In the genomic region with DNA sequence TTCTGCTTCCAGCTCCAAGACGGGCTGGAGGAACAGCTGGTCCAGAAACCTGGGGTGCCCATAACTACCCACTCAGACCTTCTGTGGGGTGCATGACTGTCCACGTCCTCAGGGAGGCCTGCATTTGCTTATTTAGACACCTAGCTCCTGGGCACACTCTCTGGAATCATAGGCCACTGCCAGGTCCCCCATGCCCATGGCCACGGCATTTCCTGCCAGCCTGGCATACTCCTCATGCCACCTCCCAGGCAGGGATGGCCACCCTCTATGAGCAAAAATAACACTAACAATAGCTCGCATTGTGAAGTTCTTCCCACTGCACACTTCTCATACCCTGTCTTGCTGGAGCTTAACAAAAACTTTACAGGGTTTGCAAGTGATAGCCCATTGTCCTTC, we compare ENCODE assay signal across 33 cellular contexts.
DNase-seq lines count a peak whose midpoint lies in the region; ATAC-seq, FAIRE-seq and TF ChIP-seq lines count a peak whose summit lies in the region.
"Had no signal": no experiment of that assay in that cellular context is flagged by ENCODE, and none has a peak within 500 bp of the region (broad histone marks: within the 10 kb centered on the region; RNA-seq: fewer than 3 reads in every experiment).

No MANE protein-coding gene starts in this region.

- H2BK20ac ChIP-seq in IMR-90 (ENCODE audit: low read depth, low read length), result no peak overlapping the region

- peaks cover 4% of the 10 kb centered on the region for H3K4me1 ChIP-seq in IMR-90 (ENCODE audit: control insufficient read depth, insufficient read depth, low read length)
- H3K4me1 ChIP-seq in endodermal cell (ENCODE audit: control insufficient read depth, insufficient read depth, low read length), result no peaks in the 10 kb centered on the region
- H3K4me1 ChIP-seq in mesenchymal stem cell (ENCODE audit: control insufficient read depth, insufficient read depth, low read depth, low read length), result peaks cover 7% of the 10 kb centered on the region
- peaks cover 0 to 80% (median 70%) of the 10 kb centered on the region in 4 donors for H3K4me1 ChIP-seq in sigmoid colon
- H3K4me1 ChIP-seq: psoas muscle, vagina had no signal

- H3K27ac ChIP-seq in IMR-90 (ENCODE audit: insufficient read depth, low read length) (no peak overlapping the region), endodermal cell (ENCODE audit: low read depth, low read length) (no peak overlapping the region), mesenchymal stem cell (ENCODE audit: low read length, poor library complexity, severe bottlenecking) (no peak overlapping the region), sigmoid colon (peak overlapping the region; percentile 83 to 93 (median 88))
- H3K27ac ChIP-seq: psoas muscle, vagina had no signal

- peaks cover 9% of the 10 kb centered on the region for H3K27me3 Mint-ChIP-seq in endodermal cell (ENCODE audit: insufficient read depth)

- H2BK12ac ChIP-seq in mesenchymal stem cell (ENCODE audit: low read length in 2 of 2), result peak overlapping the region; percentile 71 to 79

- H3K36me3 Mint-ChIP-seq in endodermal cell (ENCODE audit: low read depth), result no peaks in the 10 kb centered on the region
- H3K36me3 Mint-ChIP-seq: activated naive CD8-positive, alpha-beta T cell treated with anti-CD3 and anti-CD28 coated beads, Interleukin-2, amount 10 ng/mL, durations not matched to agents 7 days and 5 days; CD8-positive, alpha-beta memory T cell; stimulated activated naive B cell treated with anti-CD40 and anti-IgM and Interleukin-4, amounts not matched to agents 10 μg/mL and 1 μg/mL and 100 μg/mL, for 72 hours had no signal

- BruUV-seq in IMR-90 (replicated peaks; lab: Mats Ljungman, UMichigan), result no TSS peak

- ATAC-seq in IMR-90 (ENCODE audit: low read depth), result peak; percentile 11; the same call in 1 of the 2 replicates
- ATAC-seq: K562; left colon; psoas muscle; stimulated activated naive B cell treated with anti-CD40 and anti-IgM and Interleukin-4, amounts not matched to agents 10 μg/mL and 1 μg/mL and 100 μg/mL, for 72 hours had no signal

- H2BK15ac ChIP-seq in IMR-90 (ENCODE audit: low read depth, low read length), result no peak overlapping the region
- H2BK15ac ChIP-seq in mesenchymal stem cell (ENCODE audit: low read depth, poor library complexity, severe bottlenecking), result peak overlapping the region; percentile 83

- intact Hi-C loops in IMR-90 (cut with micrococcal nuclease) (no loop called here), sigmoid colon (cut with DNase I) (loop anchor here (5.0 kb wide), 1 partner anchor 167 kb away; a partner anchor contains a TSS)

- no peaks in the 10 kb centered on the region for H4K20me1 ChIP-seq in IMR-90 (ENCODE audit: insufficient read depth, low read length)

- TF ChIP-seq CTCF in IMR-90 (conservative IDR thresholded peaks at IDR 0.05; ENCODE audit: low read depth, low read length) (no peak), endodermal cell (conservative IDR thresholded peaks at IDR 0.05) (no peak), sigmoid colon (IDR thresholded peaks at IDR 0.05) (no peak), GM13976 (IDR thresholded peaks at IDR 0.05; ENCODE audit: borderline replicate concordance, control extremely low read depth, extremely low read depth, insufficient read depth, missing control alignments) (no peak)

- H3K4me2 ChIP-seq in IMR-90 (ENCODE audit: low read depth, low read length) (no peak overlapping the region), mesenchymal stem cell (ENCODE audit: low read length, poor library complexity, severe bottlenecking) (no peak overlapping the region)

- CTCF ChIA-PET in IMR-90 (lab: Yijun Ruan, JAX), result no interaction called here

- H3K4me3 ChIP-seq in IMR-90 (ENCODE audit: insufficient read depth, low read depth, low read length) (no peak overlapping the region), endodermal cell (ENCODE audit: low read length) (no peak overlapping the region), mesenchymal stem cell (ENCODE audit: insufficient read depth in 1 of 2, low read depth in 1 of 2, low read length in 2 of 2) (no peak overlapping the region), sigmoid colon (peak overlapping the region in 2 of 4 donors; percentile 31 to 37)
- H3K4me3 ChIP-seq: K562, psoas muscle, vagina had no signal

- FAIRE-seq in GM19239 (lab: Jason Lieb, UNC), result no peak
- FAIRE-seq in urothelium cell line (lab: Jason Lieb, UNC), result no peak
- FAIRE-seq: frontal cortex, H54, K562 had no signal

- H4K91ac ChIP-seq in IMR-90 (ENCODE audit: insufficient read depth, low read depth, low read length) (no peak overlapping the region), mesenchymal stem cell (ENCODE audit: low read length) (peak overlapping the region; percentile 57)

- H3K4ac ChIP-seq in IMR-90 (ENCODE audit: low read depth, low read length), result no peak overlapping the region
- H3K4ac ChIP-seq in mesenchymal stem cell (ENCODE audit: low read depth in 1 of 2, low read length in 2 of 2), result peak overlapping the region; percentile 54 to 89

- H2AK9ac ChIP-seq in IMR-90 (replicated peaks; ENCODE audit: low read depth, low read length, poor library complexity), result no peak overlapping the region

- TF ChIP-seq POLR2A in IMR-90 (IDR thresholded peaks at IDR 0.05; ENCODE audit: low read depth, low read length) (no peak), sigmoid colon (IDR thresholded peaks at IDR 0.05) (no peak)

- no peaks in the 10 kb centered on the region for H3K9me1 ChIP-seq in IMR-90 (ENCODE audit: insufficient read depth, low read length)

- H2BK5ac ChIP-seq in IMR-90 (ENCODE audit: low read depth, low read length, poor library complexity, severe bottlenecking), result no peak overlapping the region
- H2BK5ac ChIP-seq in mesenchymal stem cell (ENCODE audit: low read depth, low read length, poor library complexity, severe bottlenecking), result no peak overlapping the region

- no peak overlapping the region for H2AFZ ChIP-seq in IMR-90 (replicated peaks; ENCODE audit: low read length, poor library complexity)
- H2AFZ ChIP-seq in mesenchymal stem cell (ENCODE audit: low read depth, low read length), result no peak overlapping the region

- TF ChIP-seq RAD21 in IMR-90 (IDR thresholded peaks at IDR 0.05; ENCODE audit: low read length), result no peak

- dilution Hi-C loops in IMR-90 (cut with HindIII; ENCODE audit: low sequenced_read_pairs, unreplicated experiment), result no loop called here

- H4K8ac ChIP-seq in IMR-90 (ENCODE audit: low read depth in 2 of 2, low read length in 2 of 2), result no peak overlapping the region
- H4K8ac ChIP-seq in mesenchymal stem cell (ENCODE audit: low read length), result peak overlapping the region; percentile 93

- no peak overlapping the region for H3K4me3 Mint-ChIP-seq in endodermal cell
- H3K4me3 Mint-ChIP-seq: activated naive CD8-positive, alpha-beta T cell treated with anti-CD3 and anti-CD28 coated beads, Interleukin-2, amount 10 ng/mL, durations not matched to agents 7 days and 5 days; CD8-positive, alpha-beta memory T cell; dendritic cell treated with granulocyte-macrophage colony-stimulating factor and Interleukin-4, amounts not matched to agents 40 ng/mL and 50 ng/mL, for 4 days; naive B cell; stimulated activated naive B cell treated with anti-CD40 and anti-IgM and Interleukin-4, amounts not matched to agents 10 μg/mL and 1 μg/mL and 100 μg/mL, for 72 hours had no signal

- no peak overlapping the region for H3K27ac Mint-ChIP-seq in endodermal cell
- H3K27ac Mint-ChIP-seq: activated naive CD8-positive, alpha-beta T cell treated with anti-CD3 and anti-CD28 coated beads, Interleukin-2, amount 10 ng/mL, durations not matched to agents 7 days and 5 days; CD8-positive, alpha-beta memory T cell; dendritic cell treated with granulocyte-macrophage colony-stimulating factor and Interleukin-4, amounts not matched to agents 40 ng/mL and 50 ng/mL, for 4 days; naive B cell; stimulated activated naive B cell treated with anti-CD40 and anti-IgM and Interleukin-4, amounts not matched to agents 10 μg/mL and 1 μg/mL and 100 μg/mL, for 72 hours had no signal

- no peak overlapping the region for H4K5ac ChIP-seq in IMR-90 (ENCODE audit: low read depth, low read length)

- H3K79me1 ChIP-seq in IMR-90 (ENCODE audit: low read depth in 1 of 2, low read length in 2 of 2) (no peaks in the 10 kb centered on the region), mesenchymal stem cell (replicated peaks; ENCODE audit: low read length, poor library complexity, severe bottlenecking) (no peaks in the 10 kb centered on the region)

- H2BK120ac ChIP-seq in IMR-90 (ENCODE audit: low read depth, low read length) (no peak overlapping the region; the same call in 1 of the 2 replicates), mesenchymal stem cell (ENCODE audit: low read depth, low read length) (peak overlapping the region; percentile 82)

- H3K27me3 ChIP-seq in IMR-90 (ENCODE audit: control insufficient read depth, insufficient read depth, low read length), result no peaks in the 10 kb centered on the region
- H3K27me3 ChIP-seq in endodermal cell (ENCODE audit: control insufficient read depth, insufficient read depth, low read length, poor library complexity, severe bottlenecking), result no peaks in the 10 kb centered on the region
- H3K27me3 ChIP-seq in mesenchymal stem cell (ENCODE audit: control insufficient read depth in 1 of 2, insufficient read depth in 1 of 2, low read length in 2 of 2), result no peaks in the 10 kb centered on the region
- no peaks in the 10 kb centered on the region for H3K27me3 ChIP-seq in sigmoid colon
- H3K27me3 ChIP-seq: vagina had no signal

- H3K56ac ChIP-seq in IMR-90 (ENCODE audit: extremely low read depth, insufficient read depth, low read length), result no peak overlapping the region

- WGBS in IMR-90 (ENCODE audit: extremely low coverage in 2 of 2, insufficient read length in 1 of 2), 2 experiments, result no CpG with 5 or more reads among the region's 4 CpGs
- 92 to 95% methylated on average over 3 to 4 of the region's 4 CpGs for WGBS in endodermal cell (ENCODE audit: insufficient coverage in 1 of 2, insufficient read length in 1 of 2), 2 experiments
- 94% methylated on average over 4 of the region's 4 CpGs for WGBS in mesenchymal stem cell
- 91 to 92% methylated on average over 4 of the region's 4 CpGs for WGBS in sigmoid colon, 2 donors

- POLR2A ChIA-PET in IMR-90 (lab: Charles Lee; ENCODE audit: unreplicated experiment), result no interaction called here

- DNase-seq in IMR-90 (no peak), endodermal cell (peak; percentile 29), mesenchymal stem cell (no peak), sigmoid colon (no peak), GM13976 (ENCODE audit: low spot score) (no peak), islet precursor cell (no peak), GM19239 (ENCODE audit: insufficient read length, low spot score) (no peak), urothelium cell line (ENCODE audit: low spot score) (no peak)
- DNase-seq: ACHN; activated CD4-positive, alpha-beta T cell treated with anti-CD3 and anti-CD28 coated beads, Interleukin-2, amount 50 U/mL, for 1 hour; activated CD4-positive, CD25-positive, alpha-beta regulatory T cell; activated gamma-delta T cell; activated naive CD8-positive, alpha-beta T cell treated with anti-CD3 and anti-CD28 coated beads, Interleukin-2, amount 10 ng/mL, durations not matched to agents 7 days and 5 days; activated T-cell treated with anti-CD3 and anti-CD28 coated beads, Interleukin-2, amount 50 U/mL, for 1 hour; aorta; CD8-positive, alpha-beta memory T cell; hippocampal formation; mesendoderm; naive B cell; NCI-H1092; NCI-H187 treated with DMSO at 0.1 percent for 48 hours; NCI-H2171 treated with DMSO at 0.1 percent for 48 hours; NCI-H510A treated with DMSO at 0.1 percent for 48 hours; occipital lobe; psoas muscle; RPMI8226; stimulated activated naive B cell treated with anti-CD40 and anti-IgM and Interleukin-4, amounts not matched to agents 10 μg/mL and 1 μg/mL and 100 μg/mL, for 72 hours had no signal

- H3K14ac ChIP-seq in IMR-90 (replicated peaks; ENCODE audit: low read depth, low read length), result no peak overlapping the region
- no peak overlapping the region for H3K14ac ChIP-seq in mesenchymal stem cell (ENCODE audit: low read length in 2 of 2)

- TF ChIP-seq EP300 in sigmoid colon (IDR thresholded peaks at IDR 0.05), result no peak

- H3K9me3 ChIP-seq in IMR-90 (ENCODE audit: control insufficient read depth, insufficient read depth, low read length), result peaks cover 3% of the 10 kb centered on the region; the same call in 1 of the 2 replicates
- H3K9me3 ChIP-seq in endodermal cell (ENCODE audit: control insufficient read depth, low read length), result peaks cover 6% of the 10 kb centered on the region
- H3K9me3 ChIP-seq in mesenchymal stem cell (ENCODE audit: control insufficient read depth, low read length), result no peaks in the 10 kb centered on the region
- peaks cover 0 to 2% (median 0%) of the 10 kb centered on the region in 4 donors for H3K9me3 ChIP-seq in sigmoid colon
- H3K9me3 ChIP-seq: psoas muscle, vagina had no signal

- no peaks in the 10 kb centered on the region for H3K36me3 ChIP-seq in IMR-90 (ENCODE audit: control insufficient read depth, insufficient read depth, low read length)
- no peaks in the 10 kb centered on the region for H3K36me3 ChIP-seq in endodermal cell (ENCODE audit: control insufficient read depth, insufficient read depth, low read length)
- no peaks in the 10 kb centered on the region for H3K36me3 ChIP-seq in mesenchymal stem cell (ENCODE audit: control insufficient read depth in 1 of 2, insufficient read depth in 2 of 2, low read depth in 1 of 2, low read length in 2 of 2)
- no peaks in the 10 kb centered on the region for H3K36me3 ChIP-seq in sigmoid colon
- H3K36me3 ChIP-seq: vagina had no signal

- peaks cover 10% of the 10 kb centered on the region for H3K4me1 Mint-ChIP-seq in endodermal cell

- no peak overlapping the region for H3K23ac ChIP-seq in IMR-90 (ENCODE audit: low read depth, low read length)
- H3K23ac ChIP-seq in mesenchymal stem cell (ENCODE audit: low read length in 2 of 2), result no peak overlapping the region

- in situ Hi-C loops in IMR-90 (cut with MboI; ENCODE audit: low sequenced_read_pairs), result no loop called here
- in situ Hi-C loops in GM13976 (cut with MboI; ENCODE audit: low sequenced_read_pairs, unreplicated experiment), result no loop called here

- no peak overlapping the region for H3K9ac ChIP-seq in IMR-90 (ENCODE audit: low read depth, low read length)
- H3K9ac ChIP-seq in endodermal cell (ENCODE audit: extremely low read depth, low read length, poor library complexity, severe bottlenecking), result no peak overlapping the region
- H3K9ac ChIP-seq in mesenchymal stem cell (ENCODE audit: low read length), result no peak overlapping the region

- H3K9me3 Mint-ChIP-seq in endodermal cell, result peaks cover 8% of the 10 kb centered on the region
- H3K9me3 Mint-ChIP-seq: activated naive CD8-positive, alpha-beta T cell treated with anti-CD3 and anti-CD28 coated beads, Interleukin-2, amount 10 ng/mL, durations not matched to agents 7 days and 5 days; dendritic cell treated with granulocyte-macrophage colony-stimulating factor and Interleukin-4, amounts not matched to agents 40 ng/mL and 50 ng/mL, for 4 days had no signal

- H3K18ac ChIP-seq in IMR-90 (ENCODE audit: low read depth, low read length) (no peak overlapping the region), mesenchymal stem cell (ENCODE audit: low read depth in 1 of 2, low read length in 2 of 2) (peak overlapping the region; percentile 6 to 64)

- H2AK5ac ChIP-seq in IMR-90 (ENCODE audit: low read depth, low read length) (0 out of 2 replicates have a peak overlapping the region, but pooled peaks have one; percentile 16), mesenchymal stem cell (ENCODE audit: low read length, severe bottlenecking) (peak overlapping the region; percentile 20)

Comparison
In these comparisons a context has a peak if more than half of its experiments do, and no peak if none do; other contexts are left out.
1. H3K27ac ChIP-seq: peak in sigmoid colon (4 of 4); none in IMR-90 (single experiment), endodermal cell (single experiment) and mesenchymal stem cell (single experiment).